In the genomic region with DNA sequence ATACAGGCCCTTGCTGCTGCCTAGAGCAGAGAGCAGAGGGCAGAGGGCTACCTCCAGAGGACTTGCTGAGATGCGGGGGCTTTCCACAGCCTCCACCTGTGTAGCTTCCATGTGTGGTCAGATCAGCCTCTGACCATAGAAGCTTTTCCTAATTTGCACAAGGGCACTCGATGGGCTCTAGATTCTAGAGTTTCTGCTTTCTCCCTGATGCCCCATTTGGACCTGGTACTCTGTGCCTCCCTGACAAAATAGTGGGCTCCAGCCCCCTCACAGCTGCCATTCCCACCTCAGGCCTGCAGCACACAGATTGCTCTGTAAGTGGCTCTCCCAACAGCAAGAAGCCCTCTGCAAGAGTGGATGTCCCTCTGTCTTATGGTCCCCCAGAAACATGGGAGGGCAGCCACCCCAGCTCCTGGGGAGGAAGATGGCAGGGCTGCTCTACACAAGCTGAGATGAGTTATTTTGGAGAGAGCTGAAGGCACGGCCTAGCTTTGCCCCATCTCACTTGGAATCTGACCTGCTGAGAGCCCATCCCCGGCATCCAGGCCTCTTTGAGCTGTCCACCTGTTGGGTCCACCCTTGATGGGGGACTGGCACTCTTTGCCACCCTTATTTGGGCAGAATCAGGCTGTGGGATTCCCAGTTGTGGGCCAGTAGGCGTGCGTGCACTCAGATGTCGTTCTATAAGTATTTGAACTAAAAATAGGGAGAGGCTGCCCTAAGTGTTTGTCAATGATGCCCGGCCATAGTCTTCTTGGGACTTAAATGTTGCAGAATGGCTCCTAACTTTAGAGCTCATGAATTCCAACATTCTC, we compare ENCODE assay signal across 24 cellular contexts. TPM values are rescaled to one million over a fixed set of nuclear protein-coding genes. Genes with fewer than 3 reads are reported as not detected.
"Had no signal": no experiment of that assay in that cellular context is flagged by ENCODE, and none has a peak within 500 bp of the region (broad histone marks: within the 10 kb centered on the region; RNA-seq: fewer than 3 reads in every experiment).

No MANE protein-coding gene starts in this region.

- H3K9me3 ChIP-seq: gastroesophageal sphincter, heart left ventricle, left ventricle myocardium inferior, pancreas, right lobe of liver, tibial artery, uterus had no signal

- H3K27me3 Mint-ChIP-seq: activated naive CD8-positive, alpha-beta T cell treated with anti-CD3 and anti-CD28 coated beads, Interleukin-2, amount 50 U/mL, for 24 hours had no signal

- DNase-seq: activated CD4-positive, alpha-beta T cell treated with anti-CD3 and anti-CD28 coated beads for 1 hour; activated naive CD4-positive, alpha-beta T cell treated with anti-CD3 and anti-CD28 coated beads, Interleukin-2, amount 10 ng/mL, durations not matched to agents 7 days and 5 days; activated naive CD8-positive, alpha-beta T cell treated with anti-CD3 and anti-CD28 coated beads, Interleukin-2, amount 50 U/mL, for 24 hours; activated T-cell treated with anti-CD3 and anti-CD28 coated beads, Interleukin-2, amount 50 U/mL, for 24 hours; anterior cingulate cortex; brain microvascular endothelial cell; central memory CD4-positive, alpha-beta T cell; effector CD4-positive, alpha-beta T cell; heart left ventricle; kidney glomerular epithelial cell; left ventricle myocardium inferior; naive thymus-derived CD4-positive, alpha-beta T cell; pancreas; stimulated activated CD4-positive, alpha-beta T cell treated with anti-CD3 and anti-CD28 coated beads, Interleukin-4, amount 100 ng/mL, for 24 hours; stimulated activated naive CD4-positive, alpha-beta T cell; T-helper 2 cell; tibial artery; uterus; WERI-Rb-1 had no signal

- H3K4me3 Mint-ChIP-seq: activated naive CD4-positive, alpha-beta T cell treated with anti-CD3 and anti-CD28 coated beads, Interleukin-2, amount 10 ng/mL, durations not matched to agents 7 days and 5 days; activated naive CD8-positive, alpha-beta T cell treated with anti-CD3 and anti-CD28 coated beads, Interleukin-2, amount 50 U/mL, for 24 hours; activated T-cell treated with anti-CD3 and anti-CD28 coated beads, Interleukin-2, amount 50 U/mL, for 24 hours; naive thymus-derived CD4-positive, alpha-beta T cell had no signal

- H3K9me3 Mint-ChIP-seq: activated naive CD4-positive, alpha-beta T cell treated with anti-CD3 and anti-CD28 coated beads, Interleukin-2, amount 10 ng/mL, durations not matched to agents 7 days and 5 days; activated naive CD8-positive, alpha-beta T cell treated with anti-CD3 and anti-CD28 coated beads, Interleukin-2, amount 50 U/mL, for 24 hours; activated T-cell treated with anti-CD3 and anti-CD28 coated beads, Interleukin-2, amount 50 U/mL, for 24 hours; naive thymus-derived CD4-positive, alpha-beta T cell had no signal

- H3K36me3 Mint-ChIP-seq: activated naive CD4-positive, alpha-beta T cell treated with anti-CD3 and anti-CD28 coated beads, Interleukin-2, amount 10 ng/mL, durations not matched to agents 7 days and 5 days had no signal

- H3K27ac Mint-ChIP-seq: activated naive CD4-positive, alpha-beta T cell treated with anti-CD3 and anti-CD28 coated beads, Interleukin-2, amount 10 ng/mL, durations not matched to agents 7 days and 5 days; activated naive CD8-positive, alpha-beta T cell treated with anti-CD3 and anti-CD28 coated beads, Interleukin-2, amount 50 U/mL, for 24 hours; activated T-cell treated with anti-CD3 and anti-CD28 coated beads, Interleukin-2, amount 50 U/mL, for 24 hours; naive thymus-derived CD4-positive, alpha-beta T cell had no signal

- H3K36me3 ChIP-seq: brain microvascular endothelial cell, gastroesophageal sphincter, pancreas, right lobe of liver, tibial artery, uterus, WERI-Rb-1 had no signal

- H3K4me1 ChIP-seq: pancreas, right lobe of liver, tibial artery, uterus had no signal

- FAIRE-seq: colon, pancreas had no signal

- ATAC-seq: activated naive CD8-positive, alpha-beta T cell treated with anti-CD3 and anti-CD28 coated beads, Interleukin-2, amount 50 U/mL, for 24 hours; esophagus mucosa; gastroesophageal sphincter; heart left ventricle; naive thymus-derived CD4-positive, alpha-beta T cell; pancreas; right lobe of liver had no signal

- H3K27me3 ChIP-seq: brain microvascular endothelial cell, gastroesophageal sphincter, heart left ventricle, pancreas, right lobe of liver, tibial artery, uterus had no signal

- H3K4me3 ChIP-seq: gastroesophageal sphincter, heart left ventricle, left ventricle myocardium inferior, pancreas, right lobe of liver, tibial artery, uterus had no signal

- H3K27ac ChIP-seq: brain microvascular endothelial cell, gastroesophageal sphincter, heart left ventricle, left ventricle myocardium inferior, pancreas, right lobe of liver, tibial artery, uterus, WERI-Rb-1 had no signal

RNA-seq across cellular contexts. Expression of a gene that starts 37.7 kb away (rescaled TPM):
- total RNA-seq: esophagus mucosa, gastroesophageal sphincter, heart left ventricle, left ventricle myocardium inferior, pancreas, right lobe of liver, subcutaneous adipose tissue, uterus had no signal
- polyA plus RNA-seq: heart left ventricle; naive thymus-derived CD4-positive, alpha-beta T cell; pancreas had no signal

RNA-seq across cellular contexts. Expression of a gene that starts 56.2 kb away (rescaled TPM):
- polyA plus RNA-seq: naive thymus-derived CD4-positive, alpha-beta T cell had no signal
